9 cellular contexts compared by ENCODE assay signal in genomic region chr5:143492783-143493182, GRCh38.
"Had no signal": no experiment of that assay in that cellular context is flagged by ENCODE, and none has a peak within 500 bp of the region (broad histone marks: within the 10 kb centered on the region; RNA-seq: fewer than 3 reads in every experiment).

No MANE protein-coding gene starts in this region.

- H3K4me3 ChIP-seq: GM23248, HAP-1 had no signal

- H3K9me3 ChIP-seq: HAP-1 had no signal

- H2AFZ ChIP-seq: GM23248 had no signal

- H3K9ac ChIP-seq: GM23248, KMS-11 had no signal

- ATAC-seq: HCT116 had no signal

- FAIRE-seq: HTR-8/SVneo had no signal

- H3K36me3 ChIP-seq: HAP-1 had no signal

- H3K27ac ChIP-seq: GM23248, KMS-11 had no signal

- H3K4me2 ChIP-seq: KMS-11 had no signal

- DNase-seq: GM23248, GOT3, H7, Karpas-422, KBM-7 had no signal

- H3K4me1 ChIP-seq: HAP-1 had no signal
